In genomic region chr16:70331588-70332358, GRCh38 we compare ENCODE assay signal across 9 cellular contexts. TPM values are rescaled to one million over a fixed set of nuclear protein-coding genes. Genes with fewer than 3 reads are reported as not detected.
A peak's percentile ranks its signal among the peaks of the same experiment; 100 is the strongest.
DNase-seq lines count a peak whose midpoint lies in the region; ATAC-seq, FAIRE-seq and TF ChIP-seq lines count a peak whose summit lies in the region.
"Had no signal": no experiment of that assay in that cellular context is flagged by ENCODE, and none has a peak within 500 bp of the region (broad histone marks: within the 10 kb centered on the region; RNA-seq: fewer than 3 reads in every experiment).

No MANE protein-coding gene starts in this region.

- no peaks in the 10 kb centered on the region for H3K27me3 Mint-ChIP-seq in WTC11 (ENCODE audit: low read depth)

- TF ChIP-seq CTCF in WTC11 (IDR thresholded peaks at IDR 0.05) = no peak
- peak; percentile 28 for TF ChIP-seq CTCF in thoracic aorta (IDR thresholded peaks at IDR 0.05)

- intact Hi-C loops in left cardiac atrium (cut with DNase I) = no loop called here

- DNase-seq in activated naive CD4-positive, alpha-beta T cell treated with Interleukin-2 at 50 U/mL for 16 hours = peak; percentile 9
- DNase-seq in activated naive CD4-positive, alpha-beta T cell (lab: John Stamatoyannopoulos, UW) = no peak
- peak; percentile 38 for DNase-seq in WTC11 (ENCODE audit: low spot score)
- no peak for DNase-seq in left cardiac atrium
- DNase-seq in thoracic aorta (ENCODE audit: low spot score) = no peak
- DNase-seq in GM12891 (ENCODE audit: insufficient read length, low spot score) = no peak
- no peak for DNase-seq in HuH-7 (ENCODE audit: low spot score)
- DNase-seq: NCI-H69 had no signal

- POLR2A ChIA-PET in WTC11 (lab: Charles Lee) = no interaction called here

- H3K4me3 Mint-ChIP-seq in WTC11 = no peak overlapping the region

- H3K9me3 ChIP-seq in thoracic aorta = no peaks in the 10 kb centered on the region

- H3K36me3 Mint-ChIP-seq in WTC11 = peaks cover 34% of the 10 kb centered on the region

- H3K36me3 ChIP-seq in thoracic aorta = peaks cover 54% of the 10 kb centered on the region

- no peaks in the 10 kb centered on the region for H3K4me1 Mint-ChIP-seq in WTC11

- ATAC-seq in WTC11 (peak; percentile 88), left cardiac atrium (peak; percentile 57 to 59), thoracic aorta (ENCODE audit: insufficient number of reproducible peaks, low FRiP score, low read depth) (no peak), HG03196 (IDR thresholded peaks at IDR 0.05; ENCODE audit: unreplicated experiment) (no peak)

- H3K9me3 Mint-ChIP-seq in WTC11 = no peaks in the 10 kb centered on the region

- H3K27me3 ChIP-seq in thoracic aorta (replicated peaks; ENCODE audit: insufficient read depth) = no peaks in the 10 kb centered on the region

- H3K27ac Mint-ChIP-seq in WTC11 = peak overlapping the region; percentile 11; the same call in 1 of the 2 replicates

- no peak overlapping the region for H3K27ac ChIP-seq in thoracic aorta

- FAIRE-seq in GM12891 (lab: Jason Lieb, UNC) = no peak

- no peak for TF ChIP-seq POLR2A in GM12891 (IDR thresholded peaks at IDR 0.05; ENCODE audit: low read depth, low read length)

- no peaks in the 10 kb centered on the region for H3K4me1 ChIP-seq in thoracic aorta (ENCODE audit: control insufficient read depth in 1 of 2, low read depth in 2 of 2)

- CTCF ChIA-PET in WTC11 (lab: Charles Lee) = interaction anchor here (0.7 to 2.1 kb wide), 10 partner anchors 9 to 139 kb away, joined by 3 to 14 read pairs (median 3); partner anchors contain the start of genes DDX19A and FCSK

- no peak overlapping the region for H3K4me3 ChIP-seq in thoracic aorta

TF ChIP-seq in WTC11, 78 proteins besides CTCF, POLR2A, EP300 and RAD21 (continues in another document):
- TF ChIP-seq ZNF396 (CRISPR knock-in tag; IDR thresholded peaks at IDR 0.05; ENCODE audit: borderline replicate concordance) = no peak
- no peak for TF ChIP-seq MXD4 (CRISPR knock-in tag; IDR thresholded peaks at IDR 0.05; ENCODE audit: borderline replicate concordance)
- TF ChIP-seq SOX15 (CRISPR knock-in tag; IDR thresholded peaks at IDR 0.05) = no peak
- TF ChIP-seq GTF2I (CRISPR knock-in tag; conservative IDR thresholded peaks at IDR 0.05) = no peak
- TF ChIP-seq ZNF532 (CRISPR knock-in tag; IDR thresholded peaks at IDR 0.05; ENCODE audit: borderline replicate concordance) = no peak
- TF ChIP-seq JAZF1 (CRISPR knock-in tag; IDR thresholded peaks at IDR 0.05) = no peak
- no peak for TF ChIP-seq E2F4 (CRISPR knock-in tag; IDR thresholded peaks at IDR 0.05; ENCODE audit: borderline replicate concordance, low read depth)

TF ChIP-seq in GM12891, 5 proteins besides CTCF, POLR2A, EP300 and RAD21:
- TF ChIP-seq PAX5 (IDR thresholded peaks at IDR 0.05; ENCODE audit: insufficient read depth, low read length, severe bottlenecking) (no peak), POLR2AphosphoS5 (IDR thresholded peaks at IDR 0.05; ENCODE audit: low read depth, low read length) (no peak), TAF1 (IDR thresholded peaks at IDR 0.05; ENCODE audit: low read depth, low read length) (no peak), SPI1 (IDR thresholded peaks at IDR 0.05; ENCODE audit: low read depth, low read length) (no peak), POU2F2 (IDR thresholded peaks at IDR 0.05; ENCODE audit: low read depth, low read length) (no peak)

RNA-seq across cellular contexts. Expression of gene DDX19A, which starts 14.9 kb away (rescaled TPM):
- total RNA-seq in WTC11 (2021) (42.0 to 47.0 TPM (median 43.7 TPM) in 3 replicates), left cardiac atrium (10 to 100 TPM; 22.9 to 26.2 TPM), thoracic aorta (10 to 100 TPM; 38.7 to 54.4 TPM)
- polyA plus RNA-seq in GM12891 (2012; ENCODE audit: low read depth, missing spikeins) = 22.5 TPM

RNA-seq across cellular contexts. Expression of gene DDX19B, which starts 32.8 kb away (rescaled TPM):
- total RNA-seq in WTC11 (2021) = 34.3 to 38.4 TPM (median 36.1 TPM) in 3 replicates
- total RNA-seq in left cardiac atrium = 10 to 100 TPM; 14.9 to 21.8 TPM
- total RNA-seq in thoracic aorta = 10 to 100 TPM; 20.7 to 20.8 TPM
- polyA plus RNA-seq in GM12891 (2012; ENCODE audit: low read depth, missing spikeins) = 29.2 TPM

RNA-seq across cellular contexts. Expression of gene AARS1, which starts 42.5 kb away (rescaled TPM):
- total RNA-seq in WTC11 (2021) (174 to 214 TPM (median 174 TPM) in 3 replicates), left cardiac atrium (10 to 100 TPM; 62.0 to 69.7 TPM), thoracic aorta (10 to 100 TPM; 68.0 to 69.4 TPM)
- 73.7 TPM for polyA plus RNA-seq in GM12891 (2012; ENCODE audit: low read depth, missing spikeins)

Comparison
In these comparisons a context has a peak if more than half of its experiments do, and no peak if none do; other contexts are left out.
1. DNase-seq: peak in activated naive CD4-positive, alpha-beta T cell treated with Interleukin-2 at 50 U/mL for 16 hours (single experiment) and WTC11 (single experiment); none in activated naive CD4-positive, alpha-beta T cell (0 of 4), left cardiac atrium (single experiment), thoracic aorta (single experiment), GM12891 (single experiment) and HuH-7 (single experiment).
2. ATAC-seq: peak in WTC11 (single experiment) and left cardiac atrium (2 of 2); none in thoracic aorta (single experiment) and HG03196 (single experiment).